ENCODE assay signal across 10 cellular contexts in genomic region chr5:143229896-143230675, GRCh38.
DNase-seq lines count a peak whose midpoint lies in the region; ATAC-seq, FAIRE-seq and TF ChIP-seq lines count a peak whose summit lies in the region.
"Had no signal": no experiment of that assay in that cellular context is flagged by ENCODE, and none has a peak within 500 bp of the region (broad histone marks: within the 10 kb centered on the region; RNA-seq: fewer than 3 reads in every experiment).

No MANE protein-coding gene starts in this region.

- H2BK5ac ChIP-seq in trophoblast cell (ENCODE audit: low read depth, low read length, poor library complexity) = no peak overlapping the region

- H3K4me1 Mint-ChIP-seq in activated T-helper 2 cell treated with anti-CD3 and anti-CD28 coated beads, Interferon-gamma antibody, Interleukin-2, Interleukin-4, amounts not matched to agents 10 μg/mL and 5 μg/mL and 100 μg/mL, durations not matched to agents 14 hours and 24 hours and 36 hours (ENCODE audit: low read depth) = peaks cover 51% of the 10 kb centered on the region

- TF ChIP-seq POLR2A in GM12892 (IDR thresholded peaks at IDR 0.05; ENCODE audit: low read depth, low read length) = no peak; the same call in 1 of the 2 replicates

- intact Hi-C loops in activated T-helper 2 cell treated with anti-CD3 and anti-CD28 coated beads, Interferon-gamma antibody, Interleukin-2, Interleukin-4, amounts not matched to agents 10 μg/mL and 5 μg/mL and 100 μg/mL, durations not matched to agents 14 hours and 24 hours and 36 hours (cut with micrococcal nuclease) = loop anchor here (1.0 kb wide), 1 partner anchor 8 kb away; no protein-coding TSS in a partner anchor

- H3K9ac ChIP-seq in liver (ENCODE audit: low read depth in 1 of 2, low read length in 2 of 2) = peak overlapping the region; percentile 20 to 51
- H3K9ac ChIP-seq in trophoblast cell (ENCODE audit: low read length) = no peak overlapping the region

- DNase-seq in GM12892 (ENCODE audit: insufficient read length) (no peak), trophoblast cell (no peak), NCI-H2081 treated with DMSO at 0.1 percent for 48 hours (lab: John Stamatoyannopoulos, UW) (no peak), superior temporal gyrus (ENCODE audit: extremely low spot score) (no peak)
- peak; percentile 43 for DNase-seq in activated T-helper 2 cell treated with anti-CD3 and anti-CD28 coated beads, Interferon-gamma antibody, Interleukin-2, Interleukin-4, amounts not matched to agents 10 μg/mL and 5 μg/mL and 100 μg/mL, durations not matched to agents 14 hours and 24 hours and 36 hours (ENCODE audit: low spot score)

- H3K27ac Mint-ChIP-seq in activated T-helper 2 cell treated with anti-CD3 and anti-CD28 coated beads, Interferon-gamma antibody, Interleukin-2, Interleukin-4, amounts not matched to agents 10 μg/mL and 5 μg/mL and 100 μg/mL, durations not matched to agents 14 hours and 24 hours and 36 hours = peak overlapping the region; percentile 79

- no peaks in the 10 kb centered on the region for H3K36me3 ChIP-seq in liver (ENCODE audit: control insufficient read depth in 4 of 4, insufficient read depth in 3 of 4, low read depth in 1 of 4, low read length in 3 of 4)
- H3K36me3 ChIP-seq in trophoblast cell (ENCODE audit: control insufficient read depth in 1 of 2, insufficient read depth in 2 of 2, low read length in 2 of 2) = no peaks in the 10 kb centered on the region

- WGBS in liver = 48% methylated on average over 10 of the region's 10 CpGs
- no CpG with 5 or more reads among the region's 10 CpGs for WGBS in trophoblast cell (ENCODE audit: extremely low coverage, insufficient coverage, insufficient read length)

- no peak overlapping the region for H4K12ac ChIP-seq in trophoblast cell (ENCODE audit: low read depth, low read length)

- H2BK12ac ChIP-seq in trophoblast cell (ENCODE audit: low read length) = no peak overlapping the region

- no peak overlapping the region for H3K18ac ChIP-seq in trophoblast cell (ENCODE audit: low read length)

- peak; percentile 47 to 48 for TF ChIP-seq RAD21 in liver (IDR thresholded peaks at IDR 0.05)

- peak; percentile 82 for ATAC-seq in GM19468 (IDR thresholded peaks at IDR 0.05; ENCODE audit: extremely low read depth, unreplicated experiment)
- peak; percentile 79 for ATAC-seq in HG03469 (IDR thresholded peaks at IDR 0.05; ENCODE audit: unreplicated experiment)

- peaks cover 17 to 48% (median 31%) of the 10 kb centered on the region in 4 donors for H3K4me1 ChIP-seq in liver (ENCODE audit: control insufficient read depth in 4 of 4, insufficient read depth in 4 of 4, low read length in 3 of 4)
- H3K4me1 ChIP-seq in trophoblast cell (ENCODE audit: control insufficient read depth in 1 of 2, insufficient read depth in 2 of 2, low read length in 2 of 2) = no peaks in the 10 kb centered on the region

- no peak for TF ChIP-seq CTCF in liver (IDR thresholded peaks at IDR 0.05; ENCODE audit: low read depth, low read length, missing input control)

- H3K4me3 Mint-ChIP-seq in activated T-helper 2 cell treated with anti-CD3 and anti-CD28 coated beads, Interferon-gamma antibody, Interleukin-2, Interleukin-4, amounts not matched to agents 10 μg/mL and 5 μg/mL and 100 μg/mL, durations not matched to agents 14 hours and 24 hours and 36 hours (ENCODE audit: low read depth) = peak overlapping the region; percentile 27
- H3K4me3 Mint-ChIP-seq: neural crest cell had no signal

- no peak overlapping the region for H4K91ac ChIP-seq in trophoblast cell (ENCODE audit: low read depth, low read length)

- FAIRE-seq in GM12892 (lab: Jason Lieb, UNC) = peak; percentile 99
- FAIRE-seq: TTC549 had no signal

- H3K4me2 ChIP-seq in trophoblast cell (ENCODE audit: low read length) = no peak overlapping the region

- no peak overlapping the region for H3K4me3 ChIP-seq in liver (ENCODE audit: low read depth in 1 of 3, low read length in 3 of 3)
- no peak overlapping the region for H3K4me3 ChIP-seq in trophoblast cell (ENCODE audit: low read depth, low read length)

- H2AFZ ChIP-seq in trophoblast cell (ENCODE audit: insufficient read depth, low read length, poor library complexity) = no peak overlapping the region

- H3K9me3 Mint-ChIP-seq in activated T-helper 2 cell treated with anti-CD3 and anti-CD28 coated beads, Interferon-gamma antibody, Interleukin-2, Interleukin-4, amounts not matched to agents 10 μg/mL and 5 μg/mL and 100 μg/mL, durations not matched to agents 14 hours and 24 hours and 36 hours = no peaks in the 10 kb centered on the region
- H3K9me3 Mint-ChIP-seq: neural crest cell had no signal

- no peaks in the 10 kb centered on the region for H3K27me3 ChIP-seq in liver (ENCODE audit: control insufficient read depth in 4 of 4, insufficient read depth in 4 of 4, low read length in 3 of 4)
- no peaks in the 10 kb centered on the region for H3K27me3 ChIP-seq in trophoblast cell (ENCODE audit: insufficient read depth, low read length)

- H2BK120ac ChIP-seq in trophoblast cell (ENCODE audit: insufficient read depth, low read length, poor library complexity) = no peak overlapping the region

- no peak overlapping the region for H2AK5ac ChIP-seq in trophoblast cell (ENCODE audit: low read length)

- H3K9me3 ChIP-seq in liver (ENCODE audit: control insufficient read depth in 4 of 4, low read length in 3 of 4) = no peaks in the 10 kb centered on the region
- H3K9me3 ChIP-seq in trophoblast cell (ENCODE audit: insufficient read depth, low read depth, low read length) = peaks cover 1% of the 10 kb centered on the region

- no peak overlapping the region for H3K14ac ChIP-seq in trophoblast cell (ENCODE audit: low read length)

- peaks cover 7% of the 10 kb centered on the region for H3K36me3 Mint-ChIP-seq in activated T-helper 2 cell treated with anti-CD3 and anti-CD28 coated beads, Interferon-gamma antibody, Interleukin-2, Interleukin-4, amounts not matched to agents 10 μg/mL and 5 μg/mL and 100 μg/mL, durations not matched to agents 14 hours and 24 hours and 36 hours (ENCODE audit: low read depth)

- H3K4ac ChIP-seq in trophoblast cell (ENCODE audit: low read depth, low read length) = no peak overlapping the region

- no peaks in the 10 kb centered on the region for H3K79me1 ChIP-seq in trophoblast cell (ENCODE audit: low read length)

- H3K23ac ChIP-seq in trophoblast cell (ENCODE audit: low read length) = no peak overlapping the region

- no peak overlapping the region for H4K8ac ChIP-seq in trophoblast cell (ENCODE audit: low read depth, low read length)

- peak overlapping the region; percentile 84 to 96 for H3K27ac ChIP-seq in liver (ENCODE audit: low read depth in 1 of 2, low read length in 2 of 2)
- no peak overlapping the region for H3K27ac ChIP-seq in trophoblast cell (ENCODE audit: low read depth, low read length)

- no peaks in the 10 kb centered on the region for H3K27me3 Mint-ChIP-seq in activated T-helper 2 cell treated with anti-CD3 and anti-CD28 coated beads, Interferon-gamma antibody, Interleukin-2, Interleukin-4, amounts not matched to agents 10 μg/mL and 5 μg/mL and 100 μg/mL, durations not matched to agents 14 hours and 24 hours and 36 hours (ENCODE audit: low read depth)

- H3K79me2 ChIP-seq in trophoblast cell (ENCODE audit: control insufficient read depth, insufficient read depth, low read length, poor library complexity) = no peaks in the 10 kb centered on the region

TF ChIP-seq in liver, 16 proteins besides CTCF, POLR2A, EP300 and RAD21 (continues in another document):
- TF ChIP-seq MAX (IDR thresholded peaks at IDR 0.05) (peak; percentile 25), YY1 (IDR thresholded peaks at IDR 0.05) (peak; percentile 83), HNF4A (conservative IDR thresholded peaks at IDR 0.05) (peak; percentile 70 to 78), NR2F2 (IDR thresholded peaks at IDR 0.05) (no peak), GABPA (IDR thresholded peaks at IDR 0.05 in 1 of 2, conservative IDR thresholded peaks at IDR 0.05 in 1 of 2) (no peak), ATF3 (IDR thresholded peaks at IDR 0.05) (no peak), RXRA (IDR thresholded peaks at IDR 0.05) (peak in 1 of 2 donors; percentile 80), FOXA1 (IDR thresholded peaks at IDR 0.05) (no peak), EGR1 (IDR thresholded peaks at IDR 0.05; ENCODE audit: low read depth in 2 of 2) (no peak), ZBTB33 (IDR thresholded peaks at IDR 0.05) (peak; percentile 39), JUND (IDR thresholded peaks at IDR 0.05) (no peak), HNF4G (IDR thresholded peaks at IDR 0.05) (no peak), TAF1 (conservative IDR thresholded peaks at IDR 0.05) (no peak), SP1 (IDR thresholded peaks at IDR 0.05) (peak; percentile 70)
